ENCODE assay signal across 1 cellular context in the genomic region with DNA sequence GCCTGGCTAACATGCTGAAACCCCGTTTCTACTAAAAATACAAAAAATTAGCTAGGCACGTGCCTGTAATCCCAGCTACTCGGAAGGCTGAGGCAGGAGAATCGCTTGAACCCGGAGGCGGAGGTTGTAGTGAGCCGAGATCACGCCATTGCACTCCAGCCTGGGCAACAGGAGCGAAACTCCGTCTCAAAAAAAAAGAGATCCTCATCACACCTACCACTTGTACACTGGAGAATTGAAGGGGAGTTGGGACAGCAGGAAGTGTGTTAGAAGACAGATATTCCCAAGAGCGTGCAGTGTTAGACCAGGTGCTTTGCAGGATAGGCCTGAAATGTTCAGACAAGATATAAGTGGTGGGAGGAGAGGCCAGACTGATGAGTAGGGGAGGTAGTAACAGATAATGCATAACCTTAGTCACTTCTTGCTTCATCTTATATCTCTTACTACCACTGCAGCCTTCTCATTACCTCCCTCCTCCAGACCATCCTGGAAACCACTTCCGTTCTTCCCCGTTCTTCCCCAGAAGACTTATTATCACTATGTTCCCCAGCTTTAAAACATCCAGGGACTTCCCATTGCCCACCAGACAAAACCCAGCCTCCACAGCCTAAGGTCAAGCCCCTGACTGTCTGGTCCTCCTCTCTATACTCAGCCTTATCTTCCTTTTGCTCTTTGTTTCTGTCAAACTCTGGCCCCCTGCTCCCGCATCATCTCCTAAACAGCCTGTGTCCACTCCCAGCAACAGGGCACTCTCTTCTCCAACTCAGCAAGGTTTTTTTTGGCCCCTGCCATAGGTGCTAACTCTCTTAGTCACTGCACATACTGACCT.
TF ChIP-seq lines count a peak whose summit lies in the region.

No MANE protein-coding gene starts in this region.

TF ChIP-seq in K562, 482 proteins besides CTCF, POLR2A, EP300 and RAD21 (continued from another document and continues in another):
- TF ChIP-seq, protein P1, sequence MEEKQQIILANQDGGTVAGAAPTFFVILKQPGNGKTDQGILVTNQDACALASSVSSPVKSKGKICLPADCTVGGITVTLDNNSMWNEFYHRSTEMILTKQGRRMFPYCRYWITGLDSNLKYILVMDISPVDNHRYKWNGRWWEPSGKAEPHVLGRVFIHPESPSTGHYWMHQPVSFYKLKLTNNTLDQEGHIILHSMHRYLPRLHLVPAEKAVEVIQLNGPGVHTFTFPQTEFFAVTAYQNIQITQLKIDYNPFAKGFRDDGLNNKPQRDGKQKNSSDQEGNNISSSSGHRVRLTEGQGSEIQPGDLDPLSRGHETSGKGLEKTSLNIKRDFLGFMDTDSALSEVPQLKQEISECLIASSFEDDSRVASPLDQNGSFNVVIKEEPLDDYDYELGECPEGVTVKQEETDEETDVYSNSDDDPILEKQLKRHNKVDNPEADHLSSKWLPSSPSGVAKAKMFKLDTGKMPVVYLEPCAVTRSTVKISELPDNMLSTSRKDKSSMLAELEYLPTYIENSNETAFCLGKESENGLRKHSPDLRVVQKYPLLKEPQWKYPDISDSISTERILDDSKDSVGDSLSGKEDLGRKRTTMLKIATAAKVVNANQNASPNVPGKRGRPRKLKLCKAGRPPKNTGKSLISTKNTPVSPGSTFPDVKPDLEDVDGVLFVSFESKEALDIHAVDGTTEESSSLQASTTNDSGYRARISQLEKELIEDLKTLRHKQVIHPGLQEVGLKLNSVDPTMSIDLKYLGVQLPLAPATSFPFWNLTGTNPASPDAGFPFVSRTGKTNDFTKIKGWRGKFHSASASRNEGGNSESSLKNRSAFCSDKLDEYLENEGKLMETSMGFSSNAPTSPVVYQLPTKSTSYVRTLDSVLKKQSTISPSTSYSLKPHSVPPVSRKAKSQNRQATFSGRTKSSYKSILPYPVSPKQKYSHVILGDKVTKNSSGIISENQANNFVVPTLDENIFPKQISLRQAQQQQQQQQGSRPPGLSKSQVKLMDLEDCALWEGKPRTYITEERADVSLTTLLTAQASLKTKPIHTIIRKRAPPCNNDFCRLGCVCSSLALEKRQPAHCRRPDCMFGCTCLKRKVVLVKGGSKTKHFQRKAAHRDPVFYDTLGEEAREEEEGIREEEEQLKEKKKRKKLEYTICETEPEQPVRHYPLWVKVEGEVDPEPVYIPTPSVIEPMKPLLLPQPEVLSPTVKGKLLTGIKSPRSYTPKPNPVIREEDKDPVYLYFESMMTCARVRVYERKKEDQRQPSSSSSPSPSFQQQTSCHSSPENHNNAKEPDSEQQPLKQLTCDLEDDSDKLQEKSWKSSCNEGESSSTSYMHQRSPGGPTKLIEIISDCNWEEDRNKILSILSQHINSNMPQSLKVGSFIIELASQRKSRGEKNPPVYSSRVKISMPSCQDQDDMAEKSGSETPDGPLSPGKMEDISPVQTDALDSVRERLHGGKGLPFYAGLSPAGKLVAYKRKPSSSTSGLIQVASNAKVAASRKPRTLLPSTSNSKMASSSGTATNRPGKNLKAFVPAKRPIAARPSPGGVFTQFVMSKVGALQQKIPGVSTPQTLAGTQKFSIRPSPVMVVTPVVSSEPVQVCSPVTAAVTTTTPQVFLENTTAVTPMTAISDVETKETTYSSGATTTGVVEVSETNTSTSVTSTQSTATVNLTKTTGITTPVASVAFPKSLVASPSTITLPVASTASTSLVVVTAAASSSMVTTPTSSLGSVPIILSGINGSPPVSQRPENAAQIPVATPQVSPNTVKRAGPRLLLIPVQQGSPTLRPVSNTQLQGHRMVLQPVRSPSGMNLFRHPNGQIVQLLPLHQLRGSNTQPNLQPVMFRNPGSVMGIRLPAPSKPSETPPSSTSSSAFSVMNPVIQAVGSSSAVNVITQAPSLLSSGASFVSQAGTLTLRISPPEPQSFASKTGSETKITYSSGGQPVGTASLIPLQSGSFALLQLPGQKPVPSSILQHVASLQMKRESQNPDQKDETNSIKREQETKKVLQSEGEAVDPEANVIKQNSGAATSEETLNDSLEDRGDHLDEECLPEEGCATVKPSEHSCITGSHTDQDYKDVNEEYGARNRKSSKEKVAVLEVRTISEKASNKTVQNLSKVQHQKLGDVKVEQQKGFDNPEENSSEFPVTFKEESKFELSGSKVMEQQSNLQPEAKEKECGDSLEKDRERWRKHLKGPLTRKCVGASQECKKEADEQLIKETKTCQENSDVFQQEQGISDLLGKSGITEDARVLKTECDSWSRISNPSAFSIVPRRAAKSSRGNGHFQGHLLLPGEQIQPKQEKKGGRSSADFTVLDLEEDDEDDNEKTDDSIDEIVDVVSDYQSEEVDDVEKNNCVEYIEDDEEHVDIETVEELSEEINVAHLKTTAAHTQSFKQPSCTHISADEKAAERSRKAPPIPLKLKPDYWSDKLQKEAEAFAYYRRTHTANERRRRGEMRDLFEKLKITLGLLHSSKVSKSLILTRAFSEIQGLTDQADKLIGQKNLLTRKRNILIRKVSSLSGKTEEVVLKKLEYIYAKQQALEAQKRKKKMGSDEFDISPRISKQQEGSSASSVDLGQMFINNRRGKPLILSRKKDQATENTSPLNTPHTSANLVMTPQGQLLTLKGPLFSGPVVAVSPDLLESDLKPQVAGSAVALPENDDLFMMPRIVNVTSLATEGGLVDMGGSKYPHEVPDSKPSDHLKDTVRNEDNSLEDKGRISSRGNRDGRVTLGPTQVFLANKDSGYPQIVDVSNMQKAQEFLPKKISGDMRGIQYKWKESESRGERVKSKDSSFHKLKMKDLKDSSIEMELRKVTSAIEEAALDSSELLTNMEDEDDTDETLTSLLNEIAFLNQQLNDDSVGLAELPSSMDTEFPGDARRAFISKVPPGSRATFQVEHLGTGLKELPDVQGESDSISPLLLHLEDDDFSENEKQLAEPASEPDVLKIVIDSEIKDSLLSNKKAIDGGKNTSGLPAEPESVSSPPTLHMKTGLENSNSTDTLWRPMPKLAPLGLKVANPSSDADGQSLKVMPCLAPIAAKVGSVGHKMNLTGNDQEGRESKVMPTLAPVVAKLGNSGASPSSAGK (IDR thresholded peaks at IDR 0.05) = peak; percentile 72
- TF ChIP-seq LEF1 (IDR thresholded peaks at IDR 0.05) = peak; percentile 99
- TF ChIP-seq RBM25 (IDR thresholded peaks at IDR 0.05; ENCODE audit: low read depth, low read length, severe bottlenecking) = peak; percentile 16
- TF ChIP-seq MED1 (CRISPR knock-in tag; IDR thresholded peaks at IDR 0.05; ENCODE audit: borderline replicate concordance) = no peak
- TF ChIP-seq SMARCC2 (IDR thresholded peaks at IDR 0.05; ENCODE audit: low read depth) = peak; percentile 100
- TF ChIP-seq ZSCAN29 (IDR thresholded peaks at IDR 0.05) = 0 out of 2 replicates have a peak, but pooled peaks have one; percentile 46
- TF ChIP-seq E2F1 (CRISPR knock-in tag; IDR thresholded peaks at IDR 0.05) = no peak
- peak; percentile 100 for TF ChIP-seq PHB2 (IDR thresholded peaks at IDR 0.05; ENCODE audit: low read depth)
- TF ChIP-seq, protein P2, sequence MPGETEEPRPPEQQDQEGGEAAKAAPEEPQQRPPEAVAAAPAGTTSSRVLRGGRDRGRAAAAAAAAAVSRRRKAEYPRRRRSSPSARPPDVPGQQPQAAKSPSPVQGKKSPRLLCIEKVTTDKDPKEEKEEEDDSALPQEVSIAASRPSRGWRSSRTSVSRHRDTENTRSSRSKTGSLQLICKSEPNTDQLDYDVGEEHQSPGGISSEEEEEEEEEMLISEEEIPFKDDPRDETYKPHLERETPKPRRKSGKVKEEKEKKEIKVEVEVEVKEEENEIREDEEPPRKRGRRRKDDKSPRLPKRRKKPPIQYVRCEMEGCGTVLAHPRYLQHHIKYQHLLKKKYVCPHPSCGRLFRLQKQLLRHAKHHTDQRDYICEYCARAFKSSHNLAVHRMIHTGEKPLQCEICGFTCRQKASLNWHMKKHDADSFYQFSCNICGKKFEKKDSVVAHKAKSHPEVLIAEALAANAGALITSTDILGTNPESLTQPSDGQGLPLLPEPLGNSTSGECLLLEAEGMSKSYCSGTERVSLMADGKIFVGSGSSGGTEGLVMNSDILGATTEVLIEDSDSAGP (CRISPR knock-in tag; IDR thresholded peaks at IDR 0.05) = no peak
- TF ChIP-seq MTF1 (CRISPR knock-in tag; IDR thresholded peaks at IDR 0.05; ENCODE audit: borderline replicate concordance) = no peak
- TF ChIP-seq POLR2G (IDR thresholded peaks at IDR 0.05; ENCODE audit: low read depth, low read length) = 0 out of 2 replicates have a peak, but pooled peaks have one; percentile 9
- peak; percentile 56; the same call in 1 of the 2 replicates for TF ChIP-seq DNMT1 (IDR thresholded peaks at IDR 0.05)
- peak; percentile 89 for TF ChIP-seq OTX1 (CRISPR knock-in tag; IDR thresholded peaks at IDR 0.05)
- no peak for TF ChIP-seq HIVEP1 (CRISPR knock-in tag; IDR thresholded peaks at IDR 0.05)
- peak; percentile 80 for TF ChIP-seq TAF1 (IDR thresholded peaks at IDR 0.05; ENCODE audit: control insufficient read depth, extremely low read depth, insufficient read depth, low read length, severe bottlenecking)
- TF ChIP-seq RAD51 (IDR thresholded peaks at IDR 0.05; ENCODE audit: borderline replicate concordance, low read depth) = peak; percentile 56; the same call in 1 of the 2 replicates
- no peak for TF ChIP-seq ZNF143 (CRISPR knock-in tag; IDR thresholded peaks at IDR 0.05)
- TF ChIP-seq E2F3 (CRISPR knock-in tag; IDR thresholded peaks at IDR 0.05) = 0 out of 2 replicates have a peak, but pooled peaks have one; percentile 36
- no peak for TF ChIP-seq CREBBP (IDR thresholded peaks at IDR 0.05; ENCODE audit: low read depth, low read length)
- TF ChIP-seq CBFA2T3 (IDR thresholded peaks at IDR 0.05) = peak; percentile 100
- peak; percentile 100 for TF ChIP-seq NBN (IDR thresholded peaks at IDR 0.05; ENCODE audit: low read depth)
- TF ChIP-seq SIN3A (IDR thresholded peaks at IDR 0.05; ENCODE audit: borderline replicate concordance in 2 of 2, control insufficient read depth in 1 of 2, low read depth in 2 of 2, low read length in 2 of 2) = 0 out of 4 replicates have a peak, but pooled peaks of 1 of the 2 experiments have one; percentile 9
- TF ChIP-seq C11orf30 (IDR thresholded peaks at IDR 0.05; ENCODE audit: low read depth) = peak; percentile 73
- 0 out of 2 replicates have a peak, but pooled peaks have one; percentile 64 for TF ChIP-seq CAMTA2 (CRISPR knock-in tag; conservative IDR thresholded peaks at IDR 0.05)
- peak; percentile 92 for TF ChIP-seq CREB1 (IDR thresholded peaks at IDR 0.05)
- TF ChIP-seq CREB1 (CRISPR knock-in tag; IDR thresholded peaks at IDR 0.05) = peak; percentile 69
- TF ChIP-seq CEBPB (tag; IDR thresholded peaks at IDR 0.05) = peak; percentile 99
- peak; percentile 78; the same call in 1 of the 2 replicates for TF ChIP-seq ZBTB17 (CRISPR knock-in tag; IDR thresholded peaks at IDR 0.05)
- TF ChIP-seq GMEB1 (CRISPR knock-in tag; IDR thresholded peaks at IDR 0.05) = 0 out of 2 replicates have a peak, but pooled peaks have one; percentile 31
- peak; percentile 93 for TF ChIP-seq BRD9 (IDR thresholded peaks at IDR 0.05; ENCODE audit: low read depth, partially characterized antibody)
- no peak for TF ChIP-seq HNRNPK (IDR thresholded peaks at IDR 0.05; ENCODE audit: low read depth, low read length, poor library complexity, severe bottlenecking)
- TF ChIP-seq NRF1 (conservative IDR thresholded peaks at IDR 0.05 in 1 of 2, IDR thresholded peaks at IDR 0.05 in 1 of 2) = peak in 1 of 2 experiments; percentile 25; a peak in 2 of 4 replicates
- peak; percentile 33; the same call in 1 of the 2 replicates for TF ChIP-seq RBFOX2 (IDR thresholded peaks at IDR 0.05; ENCODE audit: low read depth, low read length)
- TF ChIP-seq PRPF4 (IDR thresholded peaks at IDR 0.05; ENCODE audit: insufficient read depth, low read depth, low read length, poor library complexity, severe bottlenecking) = no peak
- TF ChIP-seq SMARCA4 (IDR thresholded peaks at IDR 0.05) = peak; percentile 100
- TF ChIP-seq ETV1 (tag; conservative IDR thresholded peaks at IDR 0.05; ENCODE audit: low read depth) = peak; percentile 99
- TF ChIP-seq ZNF511 (CRISPR knock-in tag; IDR thresholded peaks at IDR 0.05) = no peak; the same call in 1 of the 2 replicates
- peak; percentile 97 for TF ChIP-seq ZNF197 (CRISPR knock-in tag; IDR thresholded peaks at IDR 0.05; ENCODE audit: low read depth)
- peak; percentile 80; the same call in 1 of the 2 replicates for TF ChIP-seq CBX1 (IDR thresholded peaks at IDR 0.05; ENCODE audit: low read depth)
- peak; percentile 95 for TF ChIP-seq JUND (IDR thresholded peaks at IDR 0.05; ENCODE audit: borderline replicate concordance, low read depth, low read length)
- TF ChIP-seq JUND (tag; IDR thresholded peaks at IDR 0.05; ENCODE audit: borderline replicate concordance, low read depth, low read length) = peak; percentile 96; the same call in 2 of the 3 replicates
- TF ChIP-seq POLR2AphosphoS5 (IDR thresholded peaks at IDR 0.05; ENCODE audit: control insufficient read depth, insufficient read depth, low read depth, low read length) = peak; percentile 100
- TF ChIP-seq BACH1 (tag; IDR thresholded peaks at IDR 0.05) = peak; percentile 81
- peak; percentile 64 for TF ChIP-seq NFRKB (IDR thresholded peaks at IDR 0.05; ENCODE audit: low read depth)
- TF ChIP-seq RCOR1 (IDR thresholded peaks at IDR 0.05; ENCODE audit: borderline replicate concordance in 1 of 2, low read depth in 2 of 2, low read length in 2 of 2) = peak; percentile 97 to 98
- TF ChIP-seq EHMT2 (IDR thresholded peaks at IDR 0.05) = peak; percentile 82
